Comparison of ENCODE assay signal across 18 cellular contexts in the genomic region with DNA sequence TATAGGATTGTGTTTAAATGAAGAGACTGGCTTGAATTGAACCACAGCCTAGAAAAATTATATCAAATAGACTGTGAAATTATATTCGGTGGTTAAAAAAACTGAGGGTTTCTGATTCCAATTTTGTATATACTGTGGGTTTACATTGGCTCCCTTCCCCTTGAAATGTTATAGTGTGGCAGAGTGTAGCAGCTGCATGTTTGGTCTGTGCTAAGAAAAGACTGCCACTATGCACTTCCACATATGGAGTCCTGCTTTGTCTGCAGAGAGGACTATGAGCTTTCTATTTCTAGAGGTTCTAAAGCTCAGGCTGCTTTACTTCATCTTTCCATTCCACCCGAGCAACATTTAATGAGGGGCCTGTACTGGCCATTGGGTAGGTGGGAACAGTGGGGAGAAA.
DNase-seq lines count a peak whose midpoint lies in the region; ATAC-seq, FAIRE-seq and TF ChIP-seq lines count a peak whose summit lies in the region.
"Had no signal": no experiment of that assay in that cellular context is flagged by ENCODE, and none has a peak within 500 bp of the region (broad histone marks: within the 10 kb centered on the region; RNA-seq: fewer than 3 reads in every experiment).

No MANE protein-coding gene starts in this region.

- H3K36me3 ChIP-seq in Loucy (ENCODE audit: insufficient read depth, low read length) = no peaks in the 10 kb centered on the region

- peaks cover 3% of the 10 kb centered on the region for H3K4me1 ChIP-seq in Loucy (ENCODE audit: insufficient read depth, low read length, poor library complexity, severe bottlenecking)

- H2AFZ ChIP-seq in Loucy (ENCODE audit: low read length) = peak overlapping the region; percentile 41; the same call in 1 of the 2 replicates
- H2AFZ ChIP-seq: GM23248 had no signal

- H3K36me3 Mint-ChIP-seq in nephron (ENCODE audit: low read depth) = peaks cover 9% of the 10 kb centered on the region
- no peaks in the 10 kb centered on the region for H3K36me3 Mint-ChIP-seq in activated T-cell treated with anti-CD3 and anti-CD28 coated beads, Interleukin-2, amount 50 U/mL, for 4 hours (ENCODE audit: insufficient read depth)
- no peaks in the 10 kb centered on the region for H3K36me3 Mint-ChIP-seq in stimulated activated effector memory CD8-positive, alpha-beta T cell treated with anti-CD3 and anti-CD28 coated beads, Interleukin-12 subunit alpha, Interleukin-12 subunit beta, amount 100 ng/mL, for 72 hours

- DNase-seq in GM12892 (ENCODE audit: insufficient read length) (no peak), fibroblast of gingiva (ENCODE audit: low read depth) (peak; percentile 44), GF-D8 (lab: John Stamatoyannopoulos, UW) (no peak)
- DNase-seq in activated T-cell treated with anti-CD3 and anti-CD28 coated beads, Interleukin-2, amount 50 U/mL, for 4 hours = no peak
- no peak for DNase-seq in stimulated activated effector memory CD8-positive, alpha-beta T cell treated with anti-CD3 and anti-CD28 coated beads, Interleukin-12 subunit alpha, Interleukin-12 subunit beta, amount 100 ng/mL, for 72 hours (ENCODE audit: low spot score in 2 of 2)
- DNase-seq: ACHN; CD4-positive, alpha-beta T cell; EL; GM23248; NCI-H1048; NCI-H146; NCI-H2081; SHP77 had no signal

- no peak overlapping the region for H3K4me3 ChIP-seq in Loucy (ENCODE audit: low read length, poor library complexity, severe bottlenecking)
- H3K4me3 ChIP-seq: GM23248 had no signal

- no peaks in the 10 kb centered on the region for H4K20me1 ChIP-seq in Loucy (ENCODE audit: insufficient read depth, low read length, poor library complexity, severe bottlenecking)

- no peak for ATAC-seq in activated T-cell treated with anti-CD3 and anti-CD28 coated beads, Interleukin-2, amount 50 U/mL, for 4 hours
- ATAC-seq in stimulated activated effector memory CD8-positive, alpha-beta T cell treated with anti-CD3 and anti-CD28 coated beads, Interleukin-12 subunit alpha, Interleukin-12 subunit beta, amount 100 ng/mL, for 72 hours = no peak
- ATAC-seq: SK-N-SH treated with all-trans-retinoic acid at 6 μM for 48 hours had no signal

- no peaks in the 10 kb centered on the region for H3K9me3 Mint-ChIP-seq in nephron
- H3K9me3 Mint-ChIP-seq in activated T-cell treated with anti-CD3 and anti-CD28 coated beads, Interleukin-2, amount 50 U/mL, for 4 hours = no peaks in the 10 kb centered on the region
- no peaks in the 10 kb centered on the region for H3K9me3 Mint-ChIP-seq in stimulated activated effector memory CD8-positive, alpha-beta T cell treated with anti-CD3 and anti-CD28 coated beads, Interleukin-12 subunit alpha, Interleukin-12 subunit beta, amount 100 ng/mL, for 72 hours

- no peaks in the 10 kb centered on the region for H3K27me3 Mint-ChIP-seq in nephron (ENCODE audit: low read depth)
- peaks cover 14% of the 10 kb centered on the region for H3K27me3 Mint-ChIP-seq in activated T-cell treated with anti-CD3 and anti-CD28 coated beads, Interleukin-2, amount 50 U/mL, for 4 hours (ENCODE audit: low read depth)

- H3K27ac Mint-ChIP-seq in nephron = peak overlapping the region; percentile 73 to 88 (median 77)
- H3K27ac Mint-ChIP-seq in stimulated activated effector memory CD8-positive, alpha-beta T cell treated with anti-CD3 and anti-CD28 coated beads, Interleukin-12 subunit alpha, Interleukin-12 subunit beta, amount 100 ng/mL, for 72 hours = no peak overlapping the region
- H3K27ac Mint-ChIP-seq: B cell; CD4-positive, alpha-beta T cell had no signal

- no peaks in the 10 kb centered on the region for H3F3A ChIP-seq in Loucy (ENCODE audit: low read depth)

- H3K79me2 ChIP-seq in Loucy (ENCODE audit: insufficient read depth, low read length) = no peaks in the 10 kb centered on the region

- TF ChIP-seq POLR2A in GM12892 (IDR thresholded peaks at IDR 0.05; ENCODE audit: low read depth, low read length) = no peak

- H3K9me2 ChIP-seq in Loucy (replicated peaks; ENCODE audit: low read depth, low read length) = no peaks in the 10 kb centered on the region

- TF ChIP-seq CTCF in Loucy (conservative IDR thresholded peaks at IDR 0.05; ENCODE audit: low read length) = no peak
- no peak for TF ChIP-seq CTCF in nephron (IDR thresholded peaks at IDR 0.05; ENCODE audit: unreplicated experiment in 3 of 3)

- peak overlapping the region in 1 of 3 experiments; percentile 27 for H3K4me3 Mint-ChIP-seq in nephron
- H3K4me3 Mint-ChIP-seq in activated T-cell treated with anti-CD3 and anti-CD28 coated beads, Interleukin-2, amount 50 U/mL, for 4 hours = no peak overlapping the region
- H3K4me3 Mint-ChIP-seq in stimulated activated effector memory CD8-positive, alpha-beta T cell treated with anti-CD3 and anti-CD28 coated beads, Interleukin-12 subunit alpha, Interleukin-12 subunit beta, amount 100 ng/mL, for 72 hours = no peak overlapping the region
- H3K4me3 Mint-ChIP-seq: B cell; CD4-positive, alpha-beta T cell had no signal

- no peak overlapping the region for H3K4me2 ChIP-seq in Loucy (ENCODE audit: low read depth, low read length, poor library complexity, severe bottlenecking)
- H3K4me2 ChIP-seq: KMS-11 had no signal

- H3K9me3 ChIP-seq in Loucy (ENCODE audit: insufficient read depth, low read depth, low read length) = no peaks in the 10 kb centered on the region

- H3K9ac ChIP-seq in Loucy (ENCODE audit: low read depth, low read length, poor library complexity, severe bottlenecking) = no peak overlapping the region
- H3K9ac ChIP-seq: GM23248, KMS-11 had no signal

- no peaks in the 10 kb centered on the region for H3K27me3 ChIP-seq in Loucy (ENCODE audit: insufficient read depth, low read length, poor library complexity, severe bottlenecking)

- peak; percentile 40 for FAIRE-seq in GM12892 (lab: Jason Lieb, UNC)

- H3K4me1 Mint-ChIP-seq in nephron = peaks cover 85% of the 10 kb centered on the region
- no peaks in the 10 kb centered on the region for H3K4me1 Mint-ChIP-seq in activated T-cell treated with anti-CD3 and anti-CD28 coated beads, Interleukin-2, amount 50 U/mL, for 4 hours (ENCODE audit: low read depth)
- H3K4me1 Mint-ChIP-seq in stimulated activated effector memory CD8-positive, alpha-beta T cell treated with anti-CD3 and anti-CD28 coated beads, Interleukin-12 subunit alpha, Interleukin-12 subunit beta, amount 100 ng/mL, for 72 hours = no peaks in the 10 kb centered on the region
- H3K4me1 Mint-ChIP-seq: B cell had no signal
